1 cellular context compared by ENCODE assay signal in genomic region chr18:3012920-3013810, GRCh38.
TF ChIP-seq lines count a peak whose summit lies in the region.

Gene LPIN2, minus strand, starts transcription at chr18:3013144. Its CDS starts 52,304 bp downstream, at chr18:2960840.

TF ChIP-seq in HCT116, 20 proteins besides CTCF, POLR2A, EP300 and RAD21 (continued from another document):
- no peak for TF ChIP-seq SRF (IDR thresholded peaks at IDR 0.05; ENCODE audit: low read depth)
- no peak for TF ChIP-seq JUND (IDR thresholded peaks at IDR 0.05)
- TF ChIP-seq EZH2 (IDR thresholded peaks at IDR 0.05), result no peak
